In the genomic region with DNA sequence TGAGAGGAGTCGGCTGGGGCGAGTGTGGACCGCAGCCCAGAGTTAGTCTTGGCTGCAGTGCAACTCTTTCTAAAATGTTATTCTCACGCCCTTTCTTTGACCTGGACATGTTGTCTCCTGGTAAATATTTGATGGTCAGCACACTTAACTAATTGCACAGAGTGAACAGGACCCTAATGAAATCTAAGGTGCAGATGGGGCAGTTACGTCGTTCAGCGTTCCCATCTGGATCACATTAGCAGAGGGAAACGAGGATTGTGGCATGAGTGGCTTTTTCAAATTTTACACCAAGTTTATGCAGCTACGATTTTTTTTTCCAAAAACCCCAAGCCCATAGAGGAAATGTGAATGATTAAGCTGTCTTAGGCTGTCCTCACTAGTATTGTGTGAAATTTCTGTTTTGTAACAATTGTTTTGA, we compare ENCODE assay signal across 8 cellular contexts. TPM values are rescaled to one million over a fixed set of nuclear protein-coding genes. Genes with fewer than 3 reads are reported as not detected.
DNase-seq lines count a peak whose midpoint lies in the region; ATAC-seq and TF ChIP-seq lines count a peak whose summit lies in the region.

No MANE protein-coding gene starts in this region.

- peak overlapping the region; percentile 81 for H3K4me2 ChIP-seq in skeletal muscle satellite cell (ENCODE audit: low read length)

- no peaks in the 10 kb centered on the region for H3K27me3 ChIP-seq in WERI-Rb-1 (ENCODE audit: insufficient read depth, low read depth, severe bottlenecking)
- H3K27me3 ChIP-seq in skeletal muscle satellite cell (ENCODE audit: control insufficient read depth, insufficient read depth, low read length), result no peaks in the 10 kb centered on the region

- H3K36me3 ChIP-seq in WERI-Rb-1 (peaks cover 10% of the 10 kb centered on the region), skeletal muscle satellite cell (ENCODE audit: insufficient read depth, low read length) (no peaks in the 10 kb centered on the region)

- H3K4me3 ChIP-seq in GM12875 (ENCODE audit: low read depth, low read length), result peak overlapping the region; percentile 68
- H3K4me3 ChIP-seq in WERI-Rb-1 (ENCODE audit: low read depth, low read length), result peak overlapping the region; percentile 98
- H3K4me3 ChIP-seq in skeletal muscle satellite cell (ENCODE audit: low read length), result peak overlapping the region; percentile 87

- DNase-seq in WERI-Rb-1 (no peak), germinal center (ENCODE audit: low spot score) (peak; percentile 29), RPMI8226 (no peak), NCI-H526 (lab: John Stamatoyannopoulos, UW) (no peak)

- TF ChIP-seq CTCF in GM12875 (IDR thresholded peaks at IDR 0.05; ENCODE audit: borderline replicate concordance, insufficient read depth, low read depth, low read length) (no peak), WERI-Rb-1 (IDR thresholded peaks at IDR 0.05; ENCODE audit: low read depth, low read length) (no peak)

- H3K4me1 ChIP-seq in skeletal muscle satellite cell (ENCODE audit: control insufficient read depth, insufficient read depth, low read length), result peaks cover 24% of the 10 kb centered on the region

- ATAC-seq in HG03354 (IDR thresholded peaks at IDR 0.05; ENCODE audit: poor library complexity, severe bottlenecking, unreplicated experiment) (no peak), GM21619 (IDR thresholded peaks at IDR 0.05; ENCODE audit: unreplicated experiment) (no peak)

- H3K9me3 ChIP-seq in WERI-Rb-1 (ENCODE audit: severe bottlenecking) (no peaks in the 10 kb centered on the region), skeletal muscle satellite cell (replicated peaks; ENCODE audit: low read length) (no peaks in the 10 kb centered on the region)

- peak overlapping the region; percentile 78 for H3K27ac ChIP-seq in WERI-Rb-1

- H3K9ac ChIP-seq in skeletal muscle satellite cell (ENCODE audit: low read depth, low read length), result peak overlapping the region; percentile 85

RNA-seq across cellular contexts. Expression of a gene that starts 0.5 kb away (rescaled TPM):
- 9.0 and 13.7 TPM in 2 replicates for total RNA-seq in skeletal muscle satellite cell (2012; rRNA removed)

RNA-seq across cellular contexts. Expression of a gene that starts 0.9 kb away (rescaled TPM):
- total RNA-seq in skeletal muscle satellite cell (2012; rRNA removed), result 15.5 and 17.5 TPM in 2 replicates
